ENCODE assay signal across 8 cellular contexts in the genomic region with DNA sequence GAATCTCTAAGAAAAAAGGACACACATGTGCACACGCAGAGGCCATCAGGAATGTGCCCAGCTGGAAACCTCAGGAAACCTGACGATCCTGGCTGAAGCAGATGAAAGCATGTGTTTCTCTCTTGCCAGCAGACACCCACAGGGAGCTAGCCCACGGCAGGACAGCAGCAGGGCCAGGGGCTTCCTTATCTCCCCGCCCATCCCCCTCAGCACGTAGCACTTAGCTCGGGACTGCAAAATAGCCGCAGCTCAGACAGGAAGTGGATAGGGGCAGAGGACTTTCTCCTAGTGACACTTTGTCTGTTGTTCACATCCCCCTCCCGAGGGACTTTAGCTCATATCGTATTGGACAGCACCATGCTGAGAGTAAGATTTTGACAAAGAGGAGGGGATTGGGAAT.
DNase-seq lines count a peak whose midpoint lies in the region; ATAC-seq and TF ChIP-seq lines count a peak whose summit lies in the region.

No MANE protein-coding gene starts in this region.

- TF ChIP-seq CTCF in gastroesophageal sphincter (IDR thresholded peaks at IDR 0.05) (no peak), suprapubic skin (IDR thresholded peaks at IDR 0.05) (no peak), foreskin keratinocyte (conservative IDR thresholded peaks at IDR 0.05) (no peak)

- no peaks in the 10 kb centered on the region for H3K9me3 ChIP-seq in SJCRH30 (replicated peaks)
- no peaks in the 10 kb centered on the region for H3K9me3 ChIP-seq in gastroesophageal sphincter
- H3K9me3 ChIP-seq in suprapubic skin: no peaks in the 10 kb centered on the region

- H3K27me3 Mint-ChIP-seq in activated CD4-positive, alpha-beta T cell treated with anti-CD3 and anti-CD28 coated beads, Interleukin-2, amount 10 ng/mL, durations not matched to agents 7 days and 5 days: no peaks in the 10 kb centered on the region

- H3K27ac Mint-ChIP-seq in activated CD4-positive, alpha-beta T cell treated with anti-CD3 and anti-CD28 coated beads, Interleukin-2, amount 10 ng/mL, durations not matched to agents 7 days and 5 days: peak overlapping the region; percentile 88

- H3K4me1 ChIP-seq in SJCRH30 (peaks cover 25% of the 10 kb centered on the region), gastroesophageal sphincter (peaks cover 0 to 46% (median 11%) of the 10 kb centered on the region in 3 donors), suprapubic skin (peaks cover 29% of the 10 kb centered on the region), foreskin keratinocyte (peaks cover 18% of the 10 kb centered on the region)

- no peaks in the 10 kb centered on the region for H3K27me3 ChIP-seq in SJCRH30
- H3K27me3 ChIP-seq in gastroesophageal sphincter: peaks cover 24% of the 10 kb centered on the region
- H3K27me3 ChIP-seq in suprapubic skin: no peaks in the 10 kb centered on the region
- H3K27me3 ChIP-seq in foreskin keratinocyte: no peaks in the 10 kb centered on the region

- peaks cover 55% of the 10 kb centered on the region for H3K36me3 Mint-ChIP-seq in activated CD4-positive, alpha-beta T cell treated with anti-CD3 and anti-CD28 coated beads, Interleukin-2, amount 10 ng/mL, durations not matched to agents 7 days and 5 days (ENCODE audit: low read depth)

- CTCF ChIA-PET in activated CD4-positive, alpha-beta T cell treated with anti-CD3 and anti-CD28 coated beads, Interleukin-2, amount 10 ng/mL, durations not matched to agents 7 days and 5 days (lab: Charles Lee): interaction anchor here (0.8 to 4.4 kb wide), 13 partner anchors 7 to 156 kb away, joined by 3 to 24 read pairs (median 4); a partner anchor contains a TSS

- peak; percentile 18 for DNase-seq in activated CD4-positive, alpha-beta T cell treated with anti-CD3 and anti-CD28 coated beads, Interleukin-2, amount 10 ng/mL, durations not matched to agents 7 days and 5 days
- no peak for DNase-seq in activated CD4-positive, alpha-beta T cell treated with anti-CD3 and anti-CD28 coated beads, Interleukin-2, amount 50 U/mL, for 4 hours
- peak; percentile 39 to 51 for DNase-seq in SJCRH30
- DNase-seq in suprapubic skin (ENCODE audit: low spot score in 2 of 2): peak; percentile 52 to 61
- DNase-seq in NCI-H82 (lab: John Stamatoyannopoulos, UW): no peak
- DNase-seq in foreskin keratinocyte: no peak
- DNase-seq in activated CD4-positive, alpha-beta T cell treated with anti-CD3 and anti-CD28 coated beads, Interleukin-2, amount 50 U/mL, for 48 hours: no peak

- H3K4me1 Mint-ChIP-seq in activated CD4-positive, alpha-beta T cell treated with anti-CD3 and anti-CD28 coated beads, Interleukin-2, amount 10 ng/mL, durations not matched to agents 7 days and 5 days: peaks cover 59% of the 10 kb centered on the region

- no peak for TF ChIP-seq POLR2A in gastroesophageal sphincter (IDR thresholded peaks at IDR 0.05)
- TF ChIP-seq POLR2A in suprapubic skin (IDR thresholded peaks at IDR 0.05): no peak

- 58 to 80% methylated on average over 1 to 2 of the region's 9 CpGs for WGBS in gastroesophageal sphincter (ENCODE audit: low coverage in 1 of 2), 2 donors
- 61% methylated on average over 9 of the region's 9 CpGs for WGBS in suprapubic skin

- H3K4me3 Mint-ChIP-seq in activated CD4-positive, alpha-beta T cell treated with anti-CD3 and anti-CD28 coated beads, Interleukin-2, amount 10 ng/mL, durations not matched to agents 7 days and 5 days: peak overlapping the region; percentile 54

- H3K4me3 ChIP-seq in SJCRH30 (peak overlapping the region; percentile 60), gastroesophageal sphincter (no peak overlapping the region), suprapubic skin (no peak overlapping the region)

- ATAC-seq in gastroesophageal sphincter (no peak), foreskin keratinocyte (no peak)

- H3K27ac ChIP-seq in SJCRH30 (peak overlapping the region; percentile 96), gastroesophageal sphincter (peak overlapping the region in 3 of 4 donors; percentile 51 to 77 (median 62)), suprapubic skin (peak overlapping the region; percentile 43), foreskin keratinocyte (no peak overlapping the region)

- POLR2A ChIA-PET in activated CD4-positive, alpha-beta T cell treated with anti-CD3 and anti-CD28 coated beads, Interleukin-2, amount 10 ng/mL, durations not matched to agents 7 days and 5 days (lab: Charles Lee): interaction anchor here (2.2 kb wide), 1 partner anchor 15 kb away, joined by 12 read pairs; no protein-coding TSS in a partner anchor

- H3K36me3 ChIP-seq in SJCRH30 (no peaks in the 10 kb centered on the region), gastroesophageal sphincter (peaks cover 0 to 23% of the 10 kb centered on the region in 2 donors), suprapubic skin (peaks cover 37% of the 10 kb centered on the region)

- TF ChIP-seq EP300 in gastroesophageal sphincter (IDR thresholded peaks at IDR 0.05) (no peak), suprapubic skin (IDR thresholded peaks at IDR 0.05) (no peak)

- peaks cover 3% of the 10 kb centered on the region for H3K9me3 Mint-ChIP-seq in activated CD4-positive, alpha-beta T cell treated with anti-CD3 and anti-CD28 coated beads, Interleukin-2, amount 10 ng/mL, durations not matched to agents 7 days and 5 days

Comparison
In these comparisons a context has a peak if more than half of its experiments do, and no peak if none do; other contexts are left out.
1. DNase-seq: peak in activated CD4-positive, alpha-beta T cell treated with anti-CD3 and anti-CD28 coated beads, Interleukin-2, amount 10 ng/mL, durations not matched to agents 7 days and 5 days (single experiment), SJCRH30 (2 of 2) and suprapubic skin (2 of 2); none in activated CD4-positive, alpha-beta T cell treated with anti-CD3 and anti-CD28 coated beads, Interleukin-2, amount 50 U/mL, for 4 hours (0 of 2), NCI-H82 (single experiment), foreskin keratinocyte (0 of 2) and activated CD4-positive, alpha-beta T cell treated with anti-CD3 and anti-CD28 coated beads, Interleukin-2, amount 50 U/mL, for 48 hours (0 of 2).